1 cellular context compared by ENCODE assay signal in genomic region chr10:48934672-48935071, GRCh38.
TF ChIP-seq lines count a peak whose summit lies in the region.

No MANE protein-coding gene starts in this region.

TF ChIP-seq in H1, 55 proteins besides CTCF, POLR2A, EP300 and RAD21:
- TF ChIP-seq ATF2 (IDR thresholded peaks at IDR 0.05; ENCODE audit: low read length): no peak
- no peak for TF ChIP-seq GTF2F1 (IDR thresholded peaks at IDR 0.05; ENCODE audit: borderline replicate concordance, low read depth, low read length)
- TF ChIP-seq SRF (IDR thresholded peaks at IDR 0.05; ENCODE audit: low read depth, low read length): no peak
